ENCODE assay signal across 25 cellular contexts in the genomic region with DNA sequence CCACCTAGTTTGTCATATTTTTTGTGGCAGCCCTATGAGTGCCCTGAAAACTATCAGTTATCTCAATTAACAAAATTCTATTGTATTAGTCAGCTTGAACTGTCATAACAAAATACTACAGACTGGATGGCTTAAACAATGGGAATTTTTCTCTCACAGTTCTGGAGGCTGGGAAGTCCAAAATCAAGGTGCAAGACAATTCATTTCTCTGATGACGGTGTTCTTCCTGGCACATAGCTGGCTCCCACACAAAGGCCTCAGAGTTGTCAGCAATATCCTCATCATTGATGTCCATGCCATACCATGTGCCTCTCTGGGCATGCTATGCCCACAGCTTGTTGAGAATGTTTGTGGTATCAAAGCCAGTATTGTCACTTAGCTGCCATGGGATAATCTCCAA.
A peak's percentile ranks its signal among the peaks of the same experiment; 100 is the strongest.
DNase-seq lines count a peak whose midpoint lies in the region; ATAC-seq, FAIRE-seq and TF ChIP-seq lines count a peak whose summit lies in the region.
"Had no signal": no experiment of that assay in that cellular context is flagged by ENCODE, and none has a peak within 500 bp of the region (broad histone marks: within the 10 kb centered on the region; RNA-seq: fewer than 3 reads in every experiment).

No MANE protein-coding gene starts in this region.

- TF ChIP-seq POLR2A in IMR-90 (IDR thresholded peaks at IDR 0.05; ENCODE audit: low read depth, low read length), result no peak

- H3F3A ChIP-seq in MM.1S (ENCODE audit: insufficient read depth, low read length), result no peaks in the 10 kb centered on the region

- H2AK9ac ChIP-seq in IMR-90 (replicated peaks; ENCODE audit: low read depth, low read length, poor library complexity), result no peak overlapping the region

- no peak overlapping the region for H2BK120ac ChIP-seq in IMR-90 (ENCODE audit: low read depth, low read length)
- no peak overlapping the region for H2BK120ac ChIP-seq in neuronal stem cell (ENCODE audit: low read depth, low read length)

- DNase-seq in IMR-90 (no peak), MM.1S (peak; percentile 0), neuronal stem cell (ENCODE audit: low spot score) (no peak), NCI-H2227 (lab: John Stamatoyannopoulos, UW; ENCODE audit: unreplicated experiment) (no peak), NCI-H446 treated with DMSO at 0.1 percent for 48 hours (lab: John Stamatoyannopoulos, UW) (no peak), kidney (no peak)
- DNase-seq: 8988T; ACHN; BE2C; C1 segment of cervical spinal cord; CD4-positive, alpha-beta memory T cell; CD4-positive, CD25-positive, alpha-beta regulatory T cell; CD8-positive, alpha-beta memory T cell; COR-L47; DMS 273 treated with DMSO at 0.1 percent for 48 hours; DMS153; DMS53; DMS79; DND-41; EL; GDM1 had no signal

- H2BK5ac ChIP-seq in IMR-90 (ENCODE audit: low read depth, low read length, poor library complexity, severe bottlenecking) (no peak overlapping the region), neuronal stem cell (ENCODE audit: low read length) (no peak overlapping the region)

- no peak overlapping the region for H4K91ac ChIP-seq in IMR-90 (ENCODE audit: insufficient read depth, low read depth, low read length)
- H4K91ac ChIP-seq in neuronal stem cell (ENCODE audit: low read depth, low read length, poor library complexity), result no peak overlapping the region

- H3K4me3 ChIP-seq in IMR-90 (ENCODE audit: insufficient read depth, low read depth, low read length) (no peak overlapping the region), MM.1S (ENCODE audit: low read length) (no peak overlapping the region), neuronal stem cell (ENCODE audit: low read length in 2 of 2) (no peak overlapping the region), kidney (ENCODE audit: low read length in 2 of 2) (no peak overlapping the region)
- H3K4me3 ChIP-seq: BLaER1, GM12878 had no signal

- H2AK5ac ChIP-seq in IMR-90 (ENCODE audit: low read depth, low read length), result no peak overlapping the region
- no peak overlapping the region for H2AK5ac ChIP-seq in neuronal stem cell (ENCODE audit: low read depth, low read length)

- H3K27ac ChIP-seq in IMR-90 (ENCODE audit: insufficient read depth, low read length) (no peak overlapping the region), MM.1S (ENCODE audit: low read length) (no peak overlapping the region), neuronal stem cell (replicated peaks; ENCODE audit: low read length) (no peak overlapping the region), kidney (ENCODE audit: low read depth in 2 of 2, low read length in 2 of 2) (no peak overlapping the region)
- H3K27ac ChIP-seq: BLaER1 had no signal

- CTCF ChIA-PET in IMR-90 (lab: Yijun Ruan, JAX), result interaction anchor here (0.5 kb wide), 1 partner anchor 174 kb away, joined by 4 read pairs; no protein-coding TSS in a partner anchor

- WGBS in IMR-90 (ENCODE audit: extremely low coverage in 2 of 2, insufficient read length in 1 of 2), 2 experiments, result no CpG with 5 or more reads among the region's 1 CpG
- WGBS in neuronal stem cell (ENCODE audit: extremely low coverage in 2 of 2, insufficient read length in 2 of 2, insufficient replicate concordance in 1 of 2), 2 donors, result no CpG with 5 or more reads among the region's 1 CpG

- no peak overlapping the region for H2BK20ac ChIP-seq in IMR-90 (ENCODE audit: low read depth, low read length)

- no peaks in the 10 kb centered on the region for H3K27me3 ChIP-seq in IMR-90 (ENCODE audit: control insufficient read depth, insufficient read depth, low read length)
- H3K27me3 ChIP-seq in MM.1S (replicated peaks; ENCODE audit: insufficient read depth, low read length), result no peaks in the 10 kb centered on the region
- H3K27me3 ChIP-seq in neuronal stem cell (ENCODE audit: control insufficient read depth in 3 of 3, insufficient read depth in 3 of 3, low read depth in 1 of 3, low read length in 3 of 3), result no peaks in the 10 kb centered on the region
- H3K27me3 ChIP-seq: BE2C, BLaER1 had no signal

- dilution Hi-C loops in IMR-90 (cut with HindIII; ENCODE audit: low sequenced_read_pairs, unreplicated experiment), result no loop called here

- H3K4ac ChIP-seq in IMR-90 (ENCODE audit: low read depth, low read length) (no peak overlapping the region), neuronal stem cell (ENCODE audit: low read length) (no peak overlapping the region)

- no peaks in the 10 kb centered on the region for H3K79me2 ChIP-seq in MM.1S (ENCODE audit: low read length)

- H3K18ac ChIP-seq in IMR-90 (ENCODE audit: low read depth, low read length) (no peak overlapping the region), neuronal stem cell (ENCODE audit: low read length) (no peak overlapping the region)

- H3K9me1 ChIP-seq in IMR-90 (ENCODE audit: insufficient read depth, low read length), result no peaks in the 10 kb centered on the region; the same call in 1 of the 2 replicates

- no peak overlapping the region for H4K5ac ChIP-seq in IMR-90 (ENCODE audit: low read depth, low read length)

- POLR2A ChIA-PET in IMR-90 (lab: Charles Lee; ENCODE audit: unreplicated experiment), result no interaction called here

- H3K9ac ChIP-seq in IMR-90 (ENCODE audit: low read depth, low read length) (no peak overlapping the region), MM.1S (ENCODE audit: low read length) (no peak overlapping the region), neuronal stem cell (ENCODE audit: low read depth, low read length, poor library complexity) (no peak overlapping the region), kidney (ENCODE audit: low read length in 2 of 2) (no peak overlapping the region)
- H3K9ac ChIP-seq: BLaER1 had no signal

- H3K9me3 ChIP-seq in IMR-90 (ENCODE audit: control insufficient read depth, insufficient read depth, low read length) (peaks cover 7% of the 10 kb centered on the region), MM.1S (replicated peaks; ENCODE audit: insufficient read depth, low read length) (no peaks in the 10 kb centered on the region), neuronal stem cell (replicated peaks in 1 of 2; ENCODE audit: control insufficient read depth in 2 of 2, insufficient read depth in 1 of 2, low read depth in 1 of 2, low read length in 2 of 2) (peaks cover 6 to 16% of the 10 kb centered on the region in 2 donors), kidney (ENCODE audit: control insufficient read depth in 1 of 2, low read length in 2 of 2) (no peaks in the 10 kb centered on the region)
- H3K9me3 ChIP-seq: BE2C, BLaER1 had no signal

- peak overlapping the region; percentile 10 for H2BK12ac ChIP-seq in neuronal stem cell (ENCODE audit: low read length)

- in situ Hi-C loops in IMR-90 (cut with MboI; ENCODE audit: low sequenced_read_pairs), result no loop called here

- H3K23ac ChIP-seq in IMR-90 (ENCODE audit: low read depth, low read length), result no peak overlapping the region
- H3K23ac ChIP-seq in neuronal stem cell (ENCODE audit: low read depth, low read length, poor library complexity), result no peak overlapping the region

- no peak overlapping the region for H2AFZ ChIP-seq in IMR-90 (replicated peaks; ENCODE audit: low read length, poor library complexity)
- H2AFZ ChIP-seq in MM.1S (ENCODE audit: low read length), result no peak overlapping the region
- no peak overlapping the region for H2AFZ ChIP-seq in neuronal stem cell (ENCODE audit: low read length)

- intact Hi-C loops in IMR-90 (cut with micrococcal nuclease), result no loop called here
- intact Hi-C loops in kidney (cut with DNase I), result no loop called here

- ATAC-seq in IMR-90 (ENCODE audit: low read depth), result no peak
- ATAC-seq: GM12878 had no signal

- H4K20me1 ChIP-seq in IMR-90 (ENCODE audit: insufficient read depth, low read length) (no peaks in the 10 kb centered on the region), MM.1S (ENCODE audit: insufficient read depth, low read length) (no peaks in the 10 kb centered on the region)
- H4K20me1 ChIP-seq: BLaER1 had no signal

- H3K79me1 ChIP-seq in IMR-90 (ENCODE audit: low read depth in 1 of 2, low read length in 2 of 2) (no peaks in the 10 kb centered on the region), neuronal stem cell (ENCODE audit: low read depth, low read length) (no peaks in the 10 kb centered on the region)

- H3K14ac ChIP-seq in IMR-90 (replicated peaks; ENCODE audit: low read depth, low read length) (peak overlapping the region; percentile 44; the same call in 1 of the 2 replicates), neuronal stem cell (ENCODE audit: low read length) (no peak overlapping the region)

- H3K4me2 ChIP-seq in IMR-90 (ENCODE audit: low read depth, low read length) (no peak overlapping the region), MM.1S (ENCODE audit: low read depth, low read length) (no peak overlapping the region), neuronal stem cell (ENCODE audit: insufficient read depth, low read length, poor library complexity, severe bottlenecking) (no peak overlapping the region)
- H3K4me2 ChIP-seq: BLaER1 had no signal

- no peaks in the 10 kb centered on the region for H3K9me2 ChIP-seq in MM.1S (replicated peaks; ENCODE audit: insufficient read depth, low read length)

- TF ChIP-seq CTCF in IMR-90 (conservative IDR thresholded peaks at IDR 0.05; ENCODE audit: low read depth, low read length) (no peak), MM.1S (IDR thresholded peaks at IDR 0.05; ENCODE audit: low read length) (no peak), kidney (IDR thresholded peaks at IDR 0.05; ENCODE audit: borderline replicate concordance, extremely low read depth, insufficient read depth) (no peak)

- TF ChIP-seq RAD21 in IMR-90 (IDR thresholded peaks at IDR 0.05; ENCODE audit: low read length), result no peak

- BruUV-seq in IMR-90 (replicated peaks; lab: Mats Ljungman, UMichigan), result no TSS peak

- H4K8ac ChIP-seq in IMR-90 (ENCODE audit: low read depth in 2 of 2, low read length in 2 of 2) (no peak overlapping the region), neuronal stem cell (ENCODE audit: low read depth, low read length) (no peak overlapping the region)

- H2BK15ac ChIP-seq in IMR-90 (ENCODE audit: low read depth, low read length), result no peak overlapping the region
- H2BK15ac ChIP-seq in neuronal stem cell (ENCODE audit: low read length), result no peak overlapping the region

- no peak for FAIRE-seq in kidney (lab: Jason Lieb, UNC)
- FAIRE-seq: GM12878, GM12892, GM18507 had no signal

- H3K36me3 ChIP-seq in IMR-90 (ENCODE audit: control insufficient read depth, insufficient read depth, low read length), result no peaks in the 10 kb centered on the region
- no peaks in the 10 kb centered on the region for H3K36me3 ChIP-seq in MM.1S (replicated peaks; ENCODE audit: insufficient read depth, low read length)
- peaks cover 0 to 4% of the 10 kb centered on the region in 2 donors for H3K36me3 ChIP-seq in neuronal stem cell (replicated peaks in 1 of 2; ENCODE audit: control insufficient read depth in 2 of 2, insufficient read depth in 2 of 2, low read length in 2 of 2)
- no peaks in the 10 kb centered on the region for H3K36me3 ChIP-seq in kidney (ENCODE audit: control insufficient read depth in 1 of 2, insufficient read depth in 2 of 2, low read length in 2 of 2)
- H3K36me3 ChIP-seq: BE2C, BLaER1 had no signal

- H3K4me1 ChIP-seq in IMR-90 (ENCODE audit: control insufficient read depth, insufficient read depth, low read length), result 0 out of 2 replicates have a peak, but pooled peaks cover 2% of the 10 kb centered on the region
- peaks cover 19% of the 10 kb centered on the region for H3K4me1 ChIP-seq in MM.1S (ENCODE audit: low read length)
- peaks cover 4 to 28% of the 10 kb centered on the region in 2 donors for H3K4me1 ChIP-seq in neuronal stem cell (ENCODE audit: control insufficient read depth in 2 of 2, insufficient read depth in 1 of 2, low read depth in 1 of 2, low read length in 2 of 2)
- no peaks in the 10 kb centered on the region for H3K4me1 ChIP-seq in kidney (ENCODE audit: control insufficient read depth in 1 of 2, insufficient read depth in 1 of 2, low read depth in 1 of 2, low read length in 2 of 2)

- no peak overlapping the region for H3K56ac ChIP-seq in IMR-90 (ENCODE audit: extremely low read depth, insufficient read depth, low read length)
